9 cellular contexts compared by ENCODE assay signal in the genomic region with DNA sequence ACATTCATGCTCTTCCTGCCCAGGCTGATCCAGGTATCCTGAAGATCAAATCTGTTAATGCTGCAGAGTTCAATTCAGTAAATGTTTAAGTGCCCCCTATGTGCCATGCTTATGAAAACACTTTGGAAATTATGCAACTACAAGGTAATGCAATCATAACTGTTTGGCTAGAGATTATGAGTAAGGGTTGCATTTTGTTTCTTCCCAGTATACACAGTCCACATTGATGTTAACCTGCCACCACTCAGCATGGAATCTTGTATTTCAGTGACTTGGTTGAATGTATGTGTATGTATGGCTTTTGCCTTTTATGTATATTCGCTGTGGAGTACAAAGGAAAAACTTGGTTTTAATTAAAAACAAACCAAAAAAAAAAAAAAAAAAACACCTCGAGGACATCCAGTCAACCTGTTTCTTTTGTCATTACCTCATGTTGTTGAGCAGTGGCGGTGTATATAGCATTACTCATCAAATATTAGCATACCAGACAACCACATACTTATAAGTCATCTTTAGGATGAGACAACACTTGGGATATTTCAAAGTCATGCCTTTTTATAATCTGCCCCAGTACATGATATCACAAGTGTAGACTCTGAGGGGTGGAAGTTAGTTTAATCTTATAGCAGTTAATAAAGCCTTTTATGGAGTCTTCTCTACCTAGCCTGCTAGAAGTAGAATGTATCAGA.
A peak's percentile ranks its signal among the peaks of the same experiment; 100 is the strongest.
DNase-seq lines count a peak whose midpoint lies in the region; ATAC-seq lines count a peak whose summit lies in the region.
"Had no signal": no experiment of that assay in that cellular context is flagged by ENCODE, and none has a peak within 500 bp of the region (broad histone marks: within the 10 kb centered on the region; RNA-seq: fewer than 3 reads in every experiment).

No MANE protein-coding gene starts in this region.

- DNase-seq in SIG-M5 treated with dmso at 0.1 percent for 504 hours (lab: John Stamatoyannopoulos, UW; ENCODE audit: unreplicated experiment) (peak; percentile 30), SIG-M5 (lab: John Stamatoyannopoulos, UW) (no peak), NCI-H460 (ENCODE audit: extremely low read depth, low read depth) (peak; percentile 50), epithelial cell of prostate (ENCODE audit: low read depth, low spot score) (peak; percentile 88), posterior cingulate gyrus (no peak), AG08396 (ENCODE audit: low spot score) (no peak)
- DNase-seq: Caco-2 had no signal

- H3K4me3 ChIP-seq in skin epidermis: no peak overlapping the region

- ATAC-seq in GM18858 (IDR thresholded peaks at IDR 0.05; ENCODE audit: unreplicated experiment): no peak

- intact Hi-C loops in posterior cingulate gyrus (cut with DNase I): no loop called here

- H3K27ac ChIP-seq in epithelial cell of prostate (peak overlapping the region; percentile 91), skin epidermis (peak overlapping the region in 15 of 21 experiments; percentile 10 to 75 (median 50))

Comparison
In these comparisons a context has a peak if more than half of its experiments do, and no peak if none do; other contexts are left out.
1. DNase-seq: peak in SIG-M5 treated with dmso at 0.1 percent for 504 hours (single experiment), NCI-H460 (single experiment) and epithelial cell of prostate (single experiment); none in SIG-M5 (single experiment), posterior cingulate gyrus (0 of 10) and AG08396 (single experiment).